In the genomic region with DNA sequence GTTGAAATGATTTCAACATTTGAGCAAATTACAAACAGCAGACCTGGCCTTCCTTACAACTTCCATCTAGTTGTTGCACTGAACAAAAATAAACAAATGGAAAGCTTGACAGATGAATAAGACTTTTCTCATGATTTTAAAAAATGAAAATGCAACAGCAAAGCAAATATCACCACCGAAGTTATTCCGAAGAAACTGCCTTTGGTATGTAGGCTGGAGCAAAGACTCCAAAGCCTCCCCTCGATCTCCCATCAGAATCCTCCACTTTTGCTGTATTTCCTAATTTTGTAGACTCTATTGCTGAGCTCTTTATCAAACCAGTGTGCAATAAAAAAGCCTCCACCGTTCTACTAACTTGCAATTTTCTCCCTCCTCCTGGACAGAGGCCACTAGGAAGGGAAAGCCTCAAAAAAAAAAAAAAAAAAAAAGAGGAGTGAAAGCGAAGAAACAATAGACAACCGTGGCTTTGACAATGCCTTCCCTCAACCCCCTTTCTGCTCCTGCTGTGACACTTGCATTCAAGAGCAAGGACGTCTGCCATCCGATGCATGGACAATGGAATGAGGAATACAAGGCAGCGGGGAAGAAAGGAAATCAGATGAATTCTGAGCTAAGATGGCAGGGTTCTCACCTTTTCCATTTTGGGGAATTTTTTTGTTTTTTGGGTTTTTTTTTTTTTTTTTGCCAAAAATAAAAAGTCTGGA, we compare ENCODE assay signal across 26 cellular contexts.
DNase-seq lines count a peak whose midpoint lies in the region; ATAC-seq, FAIRE-seq and TF ChIP-seq lines count a peak whose summit lies in the region.
"Had no signal": no experiment of that assay in that cellular context is flagged by ENCODE, and none has a peak within 500 bp of the region (broad histone marks: within the 10 kb centered on the region; RNA-seq: fewer than 3 reads in every experiment).

No MANE protein-coding gene starts in this region.

- H3K9ac ChIP-seq in H1 (replicated peaks in 1 of 4; ENCODE audit: extremely low read depth in 1 of 4, low read depth in 3 of 4, low read length in 3 of 4): no peak overlapping the region
- H3K9ac ChIP-seq in iPS-20b (ENCODE audit: low read depth, low read length): no peak overlapping the region; the same call in 1 of the 2 replicates

- TF ChIP-seq POLR2A in H1 (IDR thresholded peaks at IDR 0.05; ENCODE audit: control extremely low read depth in 1 of 2, low read depth in 2 of 2, low read length in 2 of 2): no peak

- peak; percentile 85 for FAIRE-seq in H1 (lab: Jason Lieb, UNC)
- FAIRE-seq: H54 had no signal

- no peak overlapping the region for H3K4me3 ChIP-seq in H7 (ENCODE audit: insufficient read depth, low read depth, low read length)
- peak overlapping the region in 1 of 4 experiments; percentile 29; a peak in 1 of 8 replicates for H3K4me3 ChIP-seq in H1 (ENCODE audit: extremely low read depth in 1 of 4, insufficient read depth in 2 of 4, low read depth in 3 of 4, low read length in 4 of 4)
- H3K4me3 ChIP-seq in iPS-20b (ENCODE audit: low read length): peak overlapping the region; percentile 32; the same call in 1 of the 2 replicates
- H3K4me3 ChIP-seq in mucosa of descending colon: no peak overlapping the region
- H3K4me3 ChIP-seq: cardiac muscle cell, spleen, testis had no signal

- no peak for ATAC-seq in mucosa of descending colon
- ATAC-seq: activated naive CD8-positive, alpha-beta T cell treated with anti-CD3 and anti-CD28 coated beads, Interleukin-2, amount 50 U/mL, for 24 hours had no signal

- TF ChIP-seq RAD21 in H1 (IDR thresholded peaks at IDR 0.05 in 1 of 2, conservative IDR thresholded peaks at IDR 0.05 in 1 of 2; ENCODE audit: low read depth in 2 of 2, low read length in 2 of 2): peak in 1 of 2 experiments; percentile 3; a peak in 1 of 4 replicates

- no peaks in the 10 kb centered on the region for H3K79me2 ChIP-seq in H1 (ENCODE audit: control insufficient read depth in 1 of 2, insufficient read depth in 2 of 2, low read length in 2 of 2)

- no peak overlapping the region for H3K23ac ChIP-seq in H1 (ENCODE audit: insufficient read length)

- H2BK15ac ChIP-seq in H1 (ENCODE audit: low read length): no peak overlapping the region

- no peak overlapping the region for H4K91ac ChIP-seq in H1 (replicated peaks; ENCODE audit: insufficient read length, low read length)

- CTCF ChIA-PET in H1 (lab: Charles Lee; ENCODE audit: partially characterized antibody): interaction anchor here (0.7 to 1.1 kb wide), 2 partner anchors 56 to 64 kb away, joined by 3 read pairs; no protein-coding TSS in a partner anchor
- CTCF ChIA-PET in RWPE1 (lab: Yijun Ruan, JAX): interaction anchor here (0.5 to 0.7 kb wide), 2 partner anchors 177 to 1191 kb away, joined by 3 to 5 read pairs; no protein-coding TSS in a partner anchor

- H3K23me2 ChIP-seq in H1 (ENCODE audit: low read depth, low read length): no peaks in the 10 kb centered on the region

- no peak overlapping the region; the same call in 1 of the 2 replicates for H3K18ac ChIP-seq in H1 (ENCODE audit: extremely low read depth, low read length)

- peak; percentile 63 for DNase-seq in H7
- peak in 1 of 2 experiments; percentile 25 for DNase-seq in H1 (ENCODE audit: low read depth in 1 of 2, low spot score in 2 of 2)
- peak in 13 of 49 donors; percentile 4 to 60 (median 28) for DNase-seq in substantia nigra (lab: John Stamatoyannopoulos, UW)
- DNase-seq in RWPE1 (ENCODE audit: low spot score): no peak
- DNase-seq in NCI-H1436 treated with DMSO at 0.1 percent for 48 hours (lab: John Stamatoyannopoulos, UW): no peak
- DNase-seq in mucosa of descending colon: no peak
- DNase-seq in Kasumi-1 (lab: John Stamatoyannopoulos, UW): no peak
- DNase-seq: activated CD4-positive, alpha-beta T cell treated with anti-CD3 and anti-CD28 coated beads for 48 hours; activated CD8-positive, alpha-beta memory T cell treated with anti-CD3 and anti-CD28 coated beads, Interleukin-2, amount 50 U/mL, for 48 hours; activated effector memory CD4-positive, alpha-beta T cell treated with Interleukin-2 at 50 U/mL for 16 hours; activated naive CD8-positive, alpha-beta T cell treated with anti-CD3 and anti-CD28 coated beads, Interleukin-2, amount 50 U/mL, for 24 hours; Caco-2; erythroblast; glutamatergic neuron; Karpas-422; kidney glomerular epithelial cell; NCI-H1092 treated with DMSO at 0.1 percent for 48 hours; NCI-H2107; nephron progenitor cell; SHP77 treated with DMSO at 0.1 percent for 48 hours; spleen; testis had no signal

- H2BK20ac ChIP-seq in H1 (ENCODE audit: low read length): no peak overlapping the region

- no peaks in the 10 kb centered on the region for H4K20me1 ChIP-seq in H1 (replicated peaks in 1 of 2; ENCODE audit: control insufficient read depth in 1 of 2, insufficient read depth in 2 of 2, low read length in 2 of 2)

- no peak overlapping the region for H2BK120ac ChIP-seq in H1 (replicated peaks; ENCODE audit: low read depth, low read length)

- TF ChIP-seq CTCF in H1 (IDR thresholded peaks at IDR 0.05; ENCODE audit: control extremely low read depth in 1 of 3, insufficient read depth in 1 of 3, low read depth in 1 of 3, low read length in 3 of 3) (no peak), RWPE1 (conservative IDR thresholded peaks at IDR 0.05; ENCODE audit: low read depth) (no peak), mucosa of descending colon (IDR thresholded peaks at IDR 0.05) (no peak)

- no peak overlapping the region for H2AK5ac ChIP-seq in H1 (ENCODE audit: low read depth, low read length)

- H3K4ac ChIP-seq in H1 (replicated peaks; ENCODE audit: insufficient read length, low read depth, low read length): no peak overlapping the region

- WGBS in H1 (ENCODE audit: extremely low coverage in 1 of 2, insufficient coverage in 1 of 2, insufficient read length in 1 of 2, insufficient replicate concordance in 2 of 2, low coverage in 1 of 2, low lambda C conversion rate in 2 of 2, missing lambda C conversion rate in 1 of 2), 2 experiments: 24% methylated on average over 8 of the region's 9 CpGs; no CpG with 5 or more reads in 1 of the 2 experiments

- H2BK5ac ChIP-seq in H1 (ENCODE audit: low read depth, low read length): no peak overlapping the region

- H4K5ac ChIP-seq in H1 (ENCODE audit: insufficient read length, low read depth, low read length): no peak overlapping the region

- H3K56ac ChIP-seq in H1 (replicated peaks; ENCODE audit: insufficient read length, low read depth, low read length): no peak overlapping the region

- H2BK12ac ChIP-seq in H1 (ENCODE audit: low read depth, low read length): no peak overlapping the region

- H3K4me1 ChIP-seq in H1 (replicated peaks in 1 of 4; ENCODE audit: control insufficient read depth in 3 of 4, insufficient read depth in 4 of 4, low read length in 3 of 4): peaks cover 2 to 13% (median 6%) of the 10 kb centered on the region in 4 experiments; a peak in 4 of 7 replicates
- peaks cover 44% of the 10 kb centered on the region for H3K4me1 ChIP-seq in iPS-20b (ENCODE audit: insufficient read depth, low read length)
- H3K4me1 ChIP-seq in mucosa of descending colon (ENCODE audit: low read depth): no peaks in the 10 kb centered on the region
- H3K4me1 ChIP-seq: Caco-2, prostate gland, spleen had no signal

- no peak overlapping the region for H4K8ac ChIP-seq in H1 (ENCODE audit: extremely low read depth, insufficient read depth, low read length)

- no peak overlapping the region for H3K27ac ChIP-seq in H1 (ENCODE audit: low read depth, low read length)
- H3K27ac ChIP-seq in iPS-20b (ENCODE audit: low read length): no peak overlapping the region
- H3K27ac ChIP-seq in substantia nigra (ENCODE audit: low read depth, low read length, poor library complexity, severe bottlenecking): peak overlapping the region; percentile 39
- no peak overlapping the region for H3K27ac ChIP-seq in RWPE1
- H3K27ac ChIP-seq: cardiac muscle cell, spleen, testis had no signal

- POLR2A ChIA-PET in H1 (lab: Charles Lee; ENCODE audit: partially characterized antibody): no interaction called here
- POLR2A ChIA-PET in RWPE1 (lab: Yijun Ruan, JAX; ENCODE audit: low non-redundant PET): no interaction called here

- H3K9me3 ChIP-seq in H1 (ENCODE audit: insufficient read depth in 2 of 2, low read depth in 1 of 2, low read length in 1 of 2) (no peaks in the 10 kb centered on the region), iPS-20b (ENCODE audit: insufficient read depth, low read depth, low read length) (no peaks in the 10 kb centered on the region), mucosa of descending colon (no peaks in the 10 kb centered on the region)
- H3K9me3 ChIP-seq: Caco-2, prostate gland, spleen, testis had no signal

- H3K4me2 ChIP-seq in H1 (ENCODE audit: insufficient read depth in 1 of 2, low read depth in 2 of 2, low read length in 2 of 2): peak overlapping the region; percentile 4 to 18; a peak in 2 of 4 replicates

- intact Hi-C loops in mucosa of descending colon (cut with DNase I, micrococcal nuclease): no loop called here

- no peak overlapping the region for H2AFZ ChIP-seq in H1 (ENCODE audit: low read length)

- no peak for TF ChIP-seq EP300 in H1 (IDR thresholded peaks at IDR 0.05; ENCODE audit: borderline replicate concordance in 1 of 2, low read depth in 2 of 2, low read length in 2 of 2)

- H3K36me3 ChIP-seq in H7 (replicated peaks; ENCODE audit: control insufficient read depth, insufficient read depth, low read length): no peaks in the 10 kb centered on the region
- no peaks in the 10 kb centered on the region for H3K36me3 ChIP-seq in H1 (ENCODE audit: control insufficient read depth in 2 of 4, insufficient read depth in 4 of 4, low read length in 3 of 4)
- no peaks in the 10 kb centered on the region for H3K36me3 ChIP-seq in iPS-20b (ENCODE audit: insufficient read depth, low read depth, low read length)
- H3K36me3 ChIP-seq in mucosa of descending colon (ENCODE audit: low read depth): no peaks in the 10 kb centered on the region
- H3K36me3 ChIP-seq: cardiac muscle cell, prostate gland, spleen had no signal

- H3K27me3 ChIP-seq in H7 (ENCODE audit: control insufficient read depth, insufficient read depth, low read length): no peaks in the 10 kb centered on the region
- no peaks in the 10 kb centered on the region for H3K27me3 ChIP-seq in H1 (replicated peaks in 1 of 4; ENCODE audit: control insufficient read depth in 3 of 4, extremely low read depth in 1 of 4, insufficient read depth in 3 of 4, low read length in 3 of 4)
- H3K27me3 ChIP-seq in iPS-20b (ENCODE audit: insufficient read depth, low read length): peaks cover 8% of the 10 kb centered on the region; the same call in 1 of the 2 replicates
- H3K27me3 ChIP-seq: cardiac muscle cell, testis had no signal

- H3K79me1 ChIP-seq in H1 (ENCODE audit: low read depth, low read length): no peaks in the 10 kb centered on the region

- H3K14ac ChIP-seq in H1 (ENCODE audit: insufficient read length): no peak overlapping the region

TF ChIP-seq in H1, 55 proteins besides CTCF, POLR2A, EP300 and RAD21 (continues in another document):
- TF ChIP-seq TCF12 (IDR thresholded peaks at IDR 0.05; ENCODE audit: low read depth, low read length) (0 out of 2 replicates have a peak, but pooled peaks have one; percentile 51), RNF2 (IDR thresholded peaks at IDR 0.05; ENCODE audit: borderline replicate concordance, low read depth, low read length, missing control alignments, poor library complexity, severe bottlenecking) (no peak)
